In the genomic region with DNA sequence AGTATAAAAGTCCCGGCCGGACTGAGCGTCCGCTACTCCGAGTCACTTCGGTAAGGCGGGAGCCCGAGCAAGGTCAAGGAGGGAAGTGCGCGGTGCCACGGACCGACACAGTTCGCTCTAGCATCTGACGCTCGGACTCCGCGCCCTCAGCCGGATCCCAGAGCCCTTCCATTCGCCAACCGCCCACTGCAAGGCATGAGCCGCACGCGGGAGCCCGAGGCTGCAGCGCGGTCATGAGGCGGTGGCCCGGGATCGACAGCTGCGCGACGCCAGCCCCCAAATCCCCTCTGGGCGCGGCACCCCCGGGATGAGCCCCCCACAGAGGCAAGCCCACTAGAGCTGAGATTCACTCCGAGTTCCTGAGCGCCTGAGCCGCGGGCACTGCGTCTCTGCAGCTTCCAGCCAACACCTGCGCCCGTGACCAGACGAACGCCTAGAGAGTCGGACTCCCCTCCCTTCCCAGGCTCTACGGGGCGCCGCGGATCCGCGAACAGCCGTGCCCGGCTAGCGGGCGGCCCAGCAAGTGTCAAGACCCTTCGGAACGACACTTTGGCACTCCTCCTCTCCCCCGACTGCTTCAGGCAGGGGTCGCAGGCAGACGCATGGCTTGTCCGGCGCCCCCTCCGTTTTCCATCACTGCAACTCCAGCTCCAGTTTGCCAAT, we compare ENCODE assay signal across 8 cellular contexts. TPM values are rescaled to one million over a fixed set of nuclear protein-coding genes. Genes with fewer than 3 reads are reported as not detected.
DNase-seq lines count a peak whose midpoint lies in the region; ATAC-seq and TF ChIP-seq lines count a peak whose summit lies in the region.

No MANE protein-coding gene starts in this region.

- peaks cover 4% of the 10 kb centered on the region for H3K4me1 ChIP-seq in prostate gland (replicated peaks)

- H3K36me3 ChIP-seq in prostate gland, result no peaks in the 10 kb centered on the region

- TF ChIP-seq CTCF in prostate gland (IDR thresholded peaks at IDR 0.05), result no peak

- no peaks in the 10 kb centered on the region for H3K9me3 Mint-ChIP-seq in activated naive CD8-positive, alpha-beta T cell treated with anti-CD3 and anti-CD28 coated beads, Interleukin-2, amount 10 ng/mL, durations not matched to agents 7 days and 5 days

- H3K27ac Mint-ChIP-seq in activated naive CD8-positive, alpha-beta T cell treated with anti-CD3 and anti-CD28 coated beads, Interleukin-2, amount 10 ng/mL, durations not matched to agents 7 days and 5 days, result peak overlapping the region; percentile 70

- POLR2A ChIA-PET in activated naive CD8-positive, alpha-beta T cell treated with anti-CD3 and anti-CD28 coated beads, Interleukin-2, amount 10 ng/mL, durations not matched to agents 7 days and 5 days (lab: Charles Lee), result interaction anchor here (1.0 to 2.1 kb wide), 4 partner anchors 27 to 41 kb away, joined by 3 to 6 read pairs (median 4); no protein-coding TSS in a partner anchor

- intact Hi-C loops in left ventricle myocardium superior (cut with micrococcal nuclease), result loop anchor here (5.0 kb wide), 1 partner anchor 42 kb away; no protein-coding TSS in a partner anchor
- intact Hi-C loops in prostate gland (cut with DNase I), result no loop called here

- peak overlapping the region; percentile 38 to 40 for H3K4me3 ChIP-seq in prostate gland

- H3K27me3 ChIP-seq in prostate gland (replicated peaks; ENCODE audit: insufficient read depth), result peaks cover 2% of the 10 kb centered on the region

- no peaks in the 10 kb centered on the region for H3K9me3 ChIP-seq in prostate gland

- peaks cover 46% of the 10 kb centered on the region for H3K27me3 Mint-ChIP-seq in activated naive CD8-positive, alpha-beta T cell treated with anti-CD3 and anti-CD28 coated beads, Interleukin-2, amount 10 ng/mL, durations not matched to agents 7 days and 5 days

- peak; percentile 23 for ATAC-seq in activated naive CD8-positive, alpha-beta T cell treated with anti-CD3 and anti-CD28 coated beads, Interleukin-2, amount 10 ng/mL, durations not matched to agents 7 days and 5 days (ENCODE audit: low read depth)
- ATAC-seq in left ventricle myocardium superior (peak; percentile 72), GM21515 (IDR thresholded peaks at IDR 0.05; ENCODE audit: unreplicated experiment) (no peak), HG03520 (IDR thresholded peaks at IDR 0.05; ENCODE audit: unreplicated experiment) (no peak)

- no peak for TF ChIP-seq POLR2A in prostate gland (IDR thresholded peaks at IDR 0.05)

- no peak overlapping the region for H3K27ac ChIP-seq in prostate gland

- no peaks in the 10 kb centered on the region for H3K36me3 Mint-ChIP-seq in activated naive CD8-positive, alpha-beta T cell treated with anti-CD3 and anti-CD28 coated beads, Interleukin-2, amount 10 ng/mL, durations not matched to agents 7 days and 5 days

- H3K4me1 Mint-ChIP-seq in activated naive CD8-positive, alpha-beta T cell treated with anti-CD3 and anti-CD28 coated beads, Interleukin-2, amount 10 ng/mL, durations not matched to agents 7 days and 5 days, result peaks cover 21% of the 10 kb centered on the region

- WGBS in prostate gland, result 1% methylated on average over 46 of the region's 63 CpGs

- DNase-seq in GM03348 (ENCODE audit: low spot score), result peak; percentile 16
- DNase-seq in NCI-H526 treated with DMSO at 0.1 percent for 48 hours (lab: John Stamatoyannopoulos, UW), result peak; percentile 64
- DNase-seq in activated naive CD8-positive, alpha-beta T cell treated with anti-CD3 and anti-CD28 coated beads, Interleukin-2, amount 10 ng/mL, durations not matched to agents 7 days and 5 days, result peak; percentile 62
- DNase-seq in left ventricle myocardium superior, result peak; percentile 49
- peak; percentile 20 for DNase-seq in prostate gland (ENCODE audit: low spot score)
- no peak for DNase-seq in NCI-H2196 (lab: John Stamatoyannopoulos, UW; ENCODE audit: unreplicated experiment)

- H3K4me3 Mint-ChIP-seq in activated naive CD8-positive, alpha-beta T cell treated with anti-CD3 and anti-CD28 coated beads, Interleukin-2, amount 10 ng/mL, durations not matched to agents 7 days and 5 days, result peak overlapping the region; percentile 78

RNA-seq across cellular contexts. Expression of gene ISM1, which starts 0.7 kb away (rescaled TPM):
- total RNA-seq in activated naive CD8-positive, alpha-beta T cell treated with anti-CD3 and anti-CD28 coated beads, Interleukin-2, amount 10 ng/mL, durations not matched to agents 7 days and 5 days, result 1 to 10 TPM; 2.3 to 3.0 TPM
- total RNA-seq in left ventricle myocardium superior (1.7 TPM), prostate gland (1 to 10 TPM in 1 of 2 donors, under 1 TPM in 1; 0.45 to 2.2 TPM)

Comparison
In these comparisons a context has a peak if more than half of its experiments do, and no peak if none do; other contexts are left out.
1. ATAC-seq: peak in activated naive CD8-positive, alpha-beta T cell treated with anti-CD3 and anti-CD28 coated beads, Interleukin-2, amount 10 ng/mL, durations not matched to agents 7 days and 5 days (single experiment) and left ventricle myocardium superior (single experiment); none in GM21515 (single experiment) and HG03520 (single experiment).